14 cellular contexts compared by ENCODE assay signal in the genomic region with DNA sequence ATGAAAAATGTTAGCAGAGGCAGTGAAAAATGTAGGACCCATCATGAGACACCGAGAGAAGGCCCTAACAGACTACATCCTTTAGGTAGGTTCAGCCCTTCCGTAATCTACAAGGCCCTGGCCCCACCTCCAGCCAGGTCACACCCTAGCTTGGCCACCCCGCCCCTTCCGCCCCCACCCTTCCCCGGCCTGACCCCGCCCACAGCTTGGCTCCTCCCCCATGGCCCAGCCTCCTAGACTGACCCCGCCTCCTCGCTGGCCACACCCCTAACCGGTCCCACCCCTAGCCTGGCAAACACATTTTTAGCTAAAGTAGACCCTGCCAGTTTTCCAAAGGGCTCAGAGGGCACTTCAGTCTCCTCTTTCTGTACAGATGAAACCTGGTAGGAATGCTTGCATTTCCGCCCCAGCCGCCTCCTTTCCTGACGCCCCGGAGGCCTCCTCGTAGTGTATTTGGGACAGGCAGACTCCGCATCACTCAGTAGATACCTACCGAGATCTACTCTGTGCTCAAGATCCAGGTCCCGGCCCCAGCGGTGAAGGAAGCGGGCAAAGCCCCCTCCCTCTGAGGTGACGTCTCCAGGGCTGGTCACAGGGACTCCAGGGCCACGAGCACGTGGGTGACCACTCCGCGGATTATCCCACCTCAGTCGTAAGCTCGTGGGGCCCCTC.
A peak's percentile ranks its signal among the peaks of the same experiment; 100 is the strongest.
DNase-seq lines count a peak whose midpoint lies in the region; ATAC-seq, FAIRE-seq and TF ChIP-seq lines count a peak whose summit lies in the region.
"Had no signal": no experiment of that assay in that cellular context is flagged by ENCODE, and none has a peak within 500 bp of the region (broad histone marks: within the 10 kb centered on the region; RNA-seq: fewer than 3 reads in every experiment).

No MANE protein-coding gene starts in this region.

- no peak overlapping the region for H3K14ac ChIP-seq in trophoblast cell (ENCODE audit: low read length)

- no peaks in the 10 kb centered on the region for H3K36me3 Mint-ChIP-seq in activated CD4-positive, alpha-beta memory T cell treated with anti-CD3 and anti-CD28 coated beads for 36 hours
- no peaks in the 10 kb centered on the region for H3K36me3 Mint-ChIP-seq in activated CD4-positive, alpha-beta memory T cell treated with anti-CD3 and anti-CD28 coated beads, Interleukin-2, amount 10 ng/mL, durations not matched to agents 7 days and 5 days (ENCODE audit: low read depth)
- H3K36me3 Mint-ChIP-seq in activated B cell treated with CpG ODN at 0.5 μM for 24 hours (ENCODE audit: low read depth), result no peaks in the 10 kb centered on the region

- H2BK5ac ChIP-seq in trophoblast cell (ENCODE audit: low read depth, low read length, poor library complexity), result no peak overlapping the region

- H2AFZ ChIP-seq in trophoblast cell (ENCODE audit: insufficient read depth, low read length, poor library complexity), result no peak overlapping the region

- no peak overlapping the region for H3K4me3 ChIP-seq in trophoblast cell (ENCODE audit: low read depth, low read length)
- H3K4me3 ChIP-seq: skin epidermis had no signal

- H2BK12ac ChIP-seq in trophoblast cell (ENCODE audit: low read length), result no peak overlapping the region

- H3K27ac ChIP-seq in trophoblast cell (ENCODE audit: low read depth, low read length), result no peak overlapping the region
- H3K27ac ChIP-seq: skin epidermis had no signal

- peak; percentile 70 for ATAC-seq in activated B cell treated with CpG ODN at 0.5 μM for 24 hours (ENCODE audit: low read depth)

- no peak overlapping the region for H3K4ac ChIP-seq in trophoblast cell (ENCODE audit: low read depth, low read length)

- no peak for TF ChIP-seq CTCF in activated B cell treated with CpG ODN at 0.5 μM for 24 hours (IDR thresholded peaks at IDR 0.05)

- TF ChIP-seq POLR2A in H54 (IDR thresholded peaks at IDR 0.05; ENCODE audit: low read depth, low read length), result no peak

- no peak overlapping the region for H4K91ac ChIP-seq in trophoblast cell (ENCODE audit: low read depth, low read length)

- H3K4me3 Mint-ChIP-seq in activated CD4-positive, alpha-beta memory T cell treated with anti-CD3 and anti-CD28 coated beads for 36 hours, result no peak overlapping the region
- H3K4me3 Mint-ChIP-seq in activated CD4-positive, alpha-beta memory T cell treated with anti-CD3 and anti-CD28 coated beads, Interleukin-2, amount 10 ng/mL, durations not matched to agents 7 days and 5 days, result no peak overlapping the region
- no peak overlapping the region for H3K4me3 Mint-ChIP-seq in activated B cell treated with CpG ODN at 0.5 μM for 24 hours
- H3K4me3 Mint-ChIP-seq: HFFc6 had no signal

- peak; percentile 31 for DNase-seq in activated CD4-positive, alpha-beta memory T cell treated with anti-CD3 and anti-CD28 coated beads for 36 hours
- DNase-seq in activated CD4-positive, alpha-beta memory T cell treated with anti-CD3 and anti-CD28 coated beads, Interleukin-2, amount 10 ng/mL, durations not matched to agents 7 days and 5 days, result no peak
- DNase-seq in H54 (ENCODE audit: insufficient read length, low spot score) (peak; percentile 23), activated B cell treated with CpG ODN at 0.5 μM for 24 hours (no peak), RCC 7860 (ENCODE audit: low spot score) (no peak), SKM-1 treated with dmso at 0.1 percent for 144 hours (lab: John Stamatoyannopoulos, UW; ENCODE audit: unreplicated experiment) (no peak), trophoblast cell (no peak)
- peak; percentile 4 for DNase-seq in stimulated activated CD8-positive, alpha-beta memory T cell treated with anti-CD3 and anti-CD28 coated beads, Interleukin-4, amount 100 ng/mL, for 24 hours (ENCODE audit: low read depth)
- DNase-seq: activated naive CD4-positive, alpha-beta T cell treated with anti-CD3 and anti-CD28 coated beads, Interleukin-2, amount 50 U/mL, for 16 hours; DMS79 treated with DMSO at 0.1 percent for 48 hours; HFFc6; NCI-H1436; NCI-H774 had no signal

- no CpG with 5 or more reads among the region's 26 CpGs for WGBS in trophoblast cell (ENCODE audit: extremely low coverage, insufficient coverage, insufficient read length)

- FAIRE-seq in H54 (lab: Jason Lieb, UNC) (no peak), RCC 7860 (lab: Jason Lieb, UNC) (no peak)

- H3K4me1 ChIP-seq in trophoblast cell (ENCODE audit: control insufficient read depth in 1 of 2, insufficient read depth in 2 of 2, low read length in 2 of 2), result no peaks in the 10 kb centered on the region

- no peaks in the 10 kb centered on the region for H3K27me3 ChIP-seq in trophoblast cell (ENCODE audit: insufficient read depth, low read length)

- H4K12ac ChIP-seq in trophoblast cell (ENCODE audit: low read depth, low read length), result no peak overlapping the region

- no peak overlapping the region for H3K18ac ChIP-seq in trophoblast cell (ENCODE audit: low read length)

- no peaks in the 10 kb centered on the region for H3K36me3 ChIP-seq in trophoblast cell (ENCODE audit: control insufficient read depth in 1 of 2, insufficient read depth in 2 of 2, low read length in 2 of 2)

- no peaks in the 10 kb centered on the region for H3K79me2 ChIP-seq in trophoblast cell (ENCODE audit: control insufficient read depth, insufficient read depth, low read length, poor library complexity)

- H3K4me1 Mint-ChIP-seq in activated CD4-positive, alpha-beta memory T cell treated with anti-CD3 and anti-CD28 coated beads for 36 hours (ENCODE audit: low read depth), result no peaks in the 10 kb centered on the region
- H3K4me1 Mint-ChIP-seq in activated CD4-positive, alpha-beta memory T cell treated with anti-CD3 and anti-CD28 coated beads, Interleukin-2, amount 10 ng/mL, durations not matched to agents 7 days and 5 days, result no peaks in the 10 kb centered on the region
- no peaks in the 10 kb centered on the region for H3K4me1 Mint-ChIP-seq in activated B cell treated with CpG ODN at 0.5 μM for 24 hours

- no peaks in the 10 kb centered on the region for H3K79me1 ChIP-seq in trophoblast cell (ENCODE audit: low read length)

- no peak overlapping the region for H2AK5ac ChIP-seq in trophoblast cell (ENCODE audit: low read length)

- no peak overlapping the region for H4K8ac ChIP-seq in trophoblast cell (ENCODE audit: low read depth, low read length)

- no peak overlapping the region for H3K27ac Mint-ChIP-seq in activated CD4-positive, alpha-beta memory T cell treated with anti-CD3 and anti-CD28 coated beads for 36 hours
- no peak overlapping the region for H3K27ac Mint-ChIP-seq in activated CD4-positive, alpha-beta memory T cell treated with anti-CD3 and anti-CD28 coated beads, Interleukin-2, amount 10 ng/mL, durations not matched to agents 7 days and 5 days
- H3K27ac Mint-ChIP-seq in activated B cell treated with CpG ODN at 0.5 μM for 24 hours, result no peak overlapping the region
- H3K27ac Mint-ChIP-seq: HFFc6 had no signal

- no peak overlapping the region for H2BK120ac ChIP-seq in trophoblast cell (ENCODE audit: insufficient read depth, low read length, poor library complexity)

- no peak overlapping the region for H3K4me2 ChIP-seq in trophoblast cell (ENCODE audit: low read length)

- POLR2A ChIA-PET in activated CD4-positive, alpha-beta memory T cell treated with anti-CD3 and anti-CD28 coated beads for 36 hours (lab: Charles Lee), result no interaction called here
- POLR2A ChIA-PET in activated CD4-positive, alpha-beta memory T cell treated with anti-CD3 and anti-CD28 coated beads, Interleukin-2, amount 10 ng/mL, durations not matched to agents 7 days and 5 days (lab: Charles Lee), result no interaction called here
- POLR2A ChIA-PET in activated B cell treated with CpG ODN at 0.5 μM for 24 hours (lab: Charles Lee), result no interaction called here

- H3K9me3 Mint-ChIP-seq in activated CD4-positive, alpha-beta memory T cell treated with anti-CD3 and anti-CD28 coated beads for 36 hours, result no peaks in the 10 kb centered on the region
- no peaks in the 10 kb centered on the region for H3K9me3 Mint-ChIP-seq in activated CD4-positive, alpha-beta memory T cell treated with anti-CD3 and anti-CD28 coated beads, Interleukin-2, amount 10 ng/mL, durations not matched to agents 7 days and 5 days
- H3K9me3 Mint-ChIP-seq in activated B cell treated with CpG ODN at 0.5 μM for 24 hours, result no peaks in the 10 kb centered on the region

- H3K27me3 Mint-ChIP-seq in activated CD4-positive, alpha-beta memory T cell treated with anti-CD3 and anti-CD28 coated beads for 36 hours, result peaks cover 9% of the 10 kb centered on the region
- H3K27me3 Mint-ChIP-seq in activated CD4-positive, alpha-beta memory T cell treated with anti-CD3 and anti-CD28 coated beads, Interleukin-2, amount 10 ng/mL, durations not matched to agents 7 days and 5 days, result peaks cover 3% of the 10 kb centered on the region
- H3K27me3 Mint-ChIP-seq in activated B cell treated with CpG ODN at 0.5 μM for 24 hours, result peaks cover 15% of the 10 kb centered on the region

- CTCF ChIA-PET in activated CD4-positive, alpha-beta memory T cell treated with anti-CD3 and anti-CD28 coated beads for 36 hours (lab: Charles Lee), result no interaction called here
- CTCF ChIA-PET in activated CD4-positive, alpha-beta memory T cell treated with anti-CD3 and anti-CD28 coated beads, Interleukin-2, amount 10 ng/mL, durations not matched to agents 7 days and 5 days (lab: Charles Lee), result no interaction called here
- CTCF ChIA-PET in activated B cell treated with CpG ODN at 0.5 μM for 24 hours (lab: Charles Lee), result no interaction called here

- H3K23ac ChIP-seq in trophoblast cell (ENCODE audit: low read length), result no peak overlapping the region

- intact Hi-C loops in activated CD4-positive, alpha-beta memory T cell treated with anti-CD3 and anti-CD28 coated beads for 36 hours (cut with micrococcal nuclease), result no loop called here
- intact Hi-C loops in activated B cell treated with CpG ODN at 0.5 μM for 24 hours (cut with micrococcal nuclease), result no loop called here

- H3K9me3 ChIP-seq in trophoblast cell (ENCODE audit: insufficient read depth, low read depth, low read length), result peaks cover 3% of the 10 kb centered on the region

- no peak overlapping the region for H3K9ac ChIP-seq in trophoblast cell (ENCODE audit: low read length)

Comparison
In these comparisons a context has a peak if more than half of its experiments do, and no peak if none do; other contexts are left out.
1. DNase-seq: peak in activated CD4-positive, alpha-beta memory T cell treated with anti-CD3 and anti-CD28 coated beads for 36 hours (single experiment), H54 (single experiment) and stimulated activated CD8-positive, alpha-beta memory T cell treated with anti-CD3 and anti-CD28 coated beads, Interleukin-4, amount 100 ng/mL, for 24 hours (single experiment); none in activated CD4-positive, alpha-beta memory T cell treated with anti-CD3 and anti-CD28 coated beads, Interleukin-2, amount 10 ng/mL, durations not matched to agents 7 days and 5 days (single experiment), activated B cell treated with CpG ODN at 0.5 μM for 24 hours (single experiment), RCC 7860 (single experiment), SKM-1 treated with dmso at 0.1 percent for 144 hours (single experiment) and trophoblast cell (0 of 2).